In genomic region chr9:136093331-136093986, GRCh38 we compare ENCODE assay signal across 8 cellular contexts. TPM values are rescaled to one million over a fixed set of nuclear protein-coding genes. Genes with fewer than 3 reads are reported as not detected.
DNase-seq lines count a peak whose midpoint lies in the region; ATAC-seq, FAIRE-seq and TF ChIP-seq lines count a peak whose summit lies in the region.

No MANE protein-coding gene starts in this region.

- H3K36me3 ChIP-seq in GM23338 (ENCODE audit: insufficient read depth) (no peaks in the 10 kb centered on the region), rectal smooth muscle tissue (ENCODE audit: control insufficient read depth, insufficient read depth, low read length) (no peaks in the 10 kb centered on the region)

- no peaks in the 10 kb centered on the region for H3K9me2 ChIP-seq in GM23338 (ENCODE audit: insufficient read depth)

- peaks cover 6% of the 10 kb centered on the region; the same call in 1 of the 2 replicates for H3F3A ChIP-seq in GM23338 (replicated peaks; ENCODE audit: low read depth)

- peaks cover 29% of the 10 kb centered on the region for H3K27me3 Mint-ChIP-seq in GM23338 (ENCODE audit: insufficient read depth, low read depth, poor library complexity)

- no peaks in the 10 kb centered on the region for H3K36me3 Mint-ChIP-seq in GM23338 (ENCODE audit: low read depth)

- TF ChIP-seq CTCF in GM23338 (conservative IDR thresholded peaks at IDR 0.05; ENCODE audit: low read depth in 2 of 2) (no peak), WI38 (IDR thresholded peaks at IDR 0.05; ENCODE audit: low read depth, low read length) (no peak)

- peaks cover 27% of the 10 kb centered on the region for H3K4me1 Mint-ChIP-seq in GM23338

- peak overlapping the region; percentile 64 for H3K4me3 Mint-ChIP-seq in GM23338

- H3K27me3 ChIP-seq in GM23338 (ENCODE audit: insufficient read depth) (peaks cover 31% of the 10 kb centered on the region), rectal smooth muscle tissue (ENCODE audit: control insufficient read depth, insufficient read depth, low read length) (peaks cover 2% of the 10 kb centered on the region)

- H3K9ac ChIP-seq in rectal smooth muscle tissue (ENCODE audit: low read length) = peak overlapping the region; percentile 68

- peak overlapping the region; percentile 64 for H3K4me3 ChIP-seq in GM23338
- peak overlapping the region; percentile 76 for H3K4me3 ChIP-seq in WI38 (ENCODE audit: low read depth, low read length)
- H3K4me3 ChIP-seq in rectal smooth muscle tissue (ENCODE audit: low read length) = peak overlapping the region; percentile 74

- no peaks in the 10 kb centered on the region for H3K9me3 Mint-ChIP-seq in GM23338

- H4K20me1 ChIP-seq in GM23338 (replicated peaks; ENCODE audit: insufficient read depth) = no peaks in the 10 kb centered on the region

- intact Hi-C loops in Right ventricle myocardium superior (cut with DNase I) = no loop called here

- peak overlapping the region; percentile 89 for H3K4me2 ChIP-seq in GM23338

- H3K79me2 ChIP-seq in GM23338 (replicated peaks; ENCODE audit: insufficient read depth) = peaks cover 9% of the 10 kb centered on the region; the same call in 1 of the 2 replicates

- no peak for DNase-seq in GM23338 (ENCODE audit: low spot score)
- DNase-seq in Right ventricle myocardium superior = peak; percentile 73
- DNase-seq in GM19239 (ENCODE audit: insufficient read length, low spot score) = no peak
- DNase-seq in DMS 273 (lab: John Stamatoyannopoulos, UW; ENCODE audit: unreplicated experiment) = no peak
- DNase-seq in D341Med (ENCODE audit: low spot score) = no peak

- no peak overlapping the region for H2AFZ ChIP-seq in GM23338

- H3K27ac Mint-ChIP-seq in GM23338 = no peak overlapping the region

- H3K27ac ChIP-seq in GM23338 (ENCODE audit: low read depth) (no peak overlapping the region), rectal smooth muscle tissue (ENCODE audit: low read depth, low read length) (peak overlapping the region; percentile 94)

- FAIRE-seq in GM19239 (lab: Jason Lieb, UNC) = no peak

- H3K4me1 ChIP-seq in GM23338 (ENCODE audit: insufficient read depth) (peaks cover 31% of the 10 kb centered on the region), rectal smooth muscle tissue (ENCODE audit: control insufficient read depth, insufficient read depth, low read length) (peaks cover 50% of the 10 kb centered on the region)

- peak; percentile 2; the same call in 1 of the 3 replicates for ATAC-seq in GM23338
- ATAC-seq in Right ventricle myocardium superior (ENCODE audit: poor library complexity) = peak; percentile 36
- ATAC-seq in HG03378 (IDR thresholded peaks at IDR 0.05; ENCODE audit: unreplicated experiment) = no peak

TF ChIP-seq in GM23338, 12 proteins besides CTCF, POLR2A, EP300 and RAD21 (continues in another document):
- no peak for TF ChIP-seq JUNB (IDR thresholded peaks at IDR 0.05; ENCODE audit: unreplicated experiment)
- no peak for TF ChIP-seq EZH2phosphoT487 (IDR thresholded peaks at IDR 0.05; ENCODE audit: unreplicated experiment)
- no peak for TF ChIP-seq ZNF331 (CRISPR knock-in tag; IDR thresholded peaks at IDR 0.05; ENCODE audit: low read depth)
- no peak for TF ChIP-seq ETS1 (IDR thresholded peaks at IDR 0.05)
- no peak for TF ChIP-seq CREB1 (CRISPR knock-in tag; IDR thresholded peaks at IDR 0.05; ENCODE audit: low read depth)
- no peak for TF ChIP-seq ZNF462 (CRISPR knock-in tag; IDR thresholded peaks at IDR 0.05)
- TF ChIP-seq STAT1 (IDR thresholded peaks at IDR 0.05; ENCODE audit: unreplicated experiment) = no peak

RNA-seq across cellular contexts. Expression of gene NACC2, which starts 1.6 kb away (rescaled TPM):
- total RNA-seq in GM23338 (2014; rRNA removed; shearing (Covaris generic)) = 16.5 and 20.8 TPM in 2 replicates
- polyA plus RNA-seq in GM23338 (2016; fragmentation: Nextera tagmentation; extraction: Ambion mirVana) = 3.2 and 3.8 TPM in 2 replicates
- 30.8 TPM for total RNA-seq in Right ventricle myocardium superior

RNA-seq across cellular contexts. Expression of gene TMEM250, which starts 25.2 kb away (rescaled TPM):
- 32.6 and 39.2 TPM in 2 replicates for total RNA-seq in GM23338 (2014; rRNA removed; shearing (Covaris generic))
- polyA plus RNA-seq in GM23338 (2016; fragmentation: Nextera tagmentation; extraction: Ambion mirVana) = 11.8 and 12.2 TPM in 2 replicates
- total RNA-seq in Right ventricle myocardium superior = 16.4 TPM
